ENCODE assay signal across 16 cellular contexts in the genomic region with DNA sequence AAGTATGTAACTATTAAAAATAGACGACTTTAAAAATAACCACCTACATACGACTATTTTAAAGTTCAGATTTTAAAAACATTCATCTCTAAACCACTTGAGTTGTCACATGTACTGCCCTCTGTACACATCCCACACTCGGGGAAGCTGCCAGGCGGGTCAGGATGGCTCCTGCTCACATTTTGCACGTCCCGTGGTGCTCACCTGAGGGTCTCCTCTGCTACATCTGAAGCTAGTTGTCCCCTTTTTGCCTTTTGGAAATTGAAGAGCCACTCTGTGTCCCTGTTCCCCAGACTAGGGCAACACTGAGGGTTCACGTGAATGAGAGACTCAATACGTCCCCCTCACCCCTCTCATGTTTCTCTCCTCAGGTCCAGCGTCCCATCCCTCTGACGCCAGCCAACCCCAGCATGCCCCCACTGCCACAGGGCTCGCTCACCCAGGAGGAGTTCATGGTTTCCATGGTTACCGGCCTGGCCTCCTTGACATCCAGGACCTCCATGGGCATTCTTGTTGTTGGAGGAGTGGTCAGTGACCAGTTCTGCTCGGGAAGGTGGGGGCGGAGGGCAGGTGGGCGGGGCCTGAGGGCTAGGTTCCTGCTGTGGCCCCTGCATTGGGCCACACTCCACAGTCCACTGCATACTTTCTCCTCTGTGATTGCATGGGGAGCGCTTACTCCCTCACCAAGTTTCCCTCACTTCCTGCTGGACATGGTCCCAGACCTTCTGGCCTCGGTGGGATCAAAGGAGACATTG. TPM values are rescaled to one million over a fixed set of nuclear protein-coding genes. Genes with fewer than 3 reads are reported as not detected.
DNase-seq lines count a peak whose midpoint lies in the region; ATAC-seq, FAIRE-seq and TF ChIP-seq lines count a peak whose summit lies in the region.
"Had no signal": no experiment of that assay in that cellular context is flagged by ENCODE, and none has a peak within 500 bp of the region (broad histone marks: within the 10 kb centered on the region; RNA-seq: fewer than 3 reads in every experiment).

No MANE protein-coding gene starts in this region.

- H3K4me3 ChIP-seq in mesendoderm (ENCODE audit: low read length) (no peak overlapping the region), kidney (ENCODE audit: low read length in 2 of 2) (no peak overlapping the region)
- no peak overlapping the region for H3K4me3 ChIP-seq in CD4-positive, alpha-beta memory T cell (ENCODE audit: low read length in 2 of 2)
- H3K4me3 ChIP-seq: BLaER1 had no signal

- H3K9ac ChIP-seq in mesendoderm (ENCODE audit: low read length) (no peak overlapping the region), kidney (ENCODE audit: low read length in 2 of 2) (no peak overlapping the region)
- H3K9ac ChIP-seq: BLaER1 had no signal

- H3K27me3 Mint-ChIP-seq in IgD-negative memory B cell = no peaks in the 10 kb centered on the region
- no peaks in the 10 kb centered on the region for H3K27me3 Mint-ChIP-seq in stimulated activated naive B cell treated with anti-CD40 and anti-IgM and Interleukin-4, amounts not matched to agents 10 μg/mL and 1 μg/mL and 100 μg/mL, for 72 hours
- no peaks in the 10 kb centered on the region for H3K27me3 Mint-ChIP-seq in CD4-positive, alpha-beta memory T cell

- TF ChIP-seq CTCF in kidney (IDR thresholded peaks at IDR 0.05; ENCODE audit: borderline replicate concordance, extremely low read depth, insufficient read depth) = no peak

- H3K79me2 ChIP-seq in mesendoderm (ENCODE audit: control insufficient read depth, insufficient read depth, low read length) = no peaks in the 10 kb centered on the region

- H3K4me3 Mint-ChIP-seq in IgD-negative memory B cell = no peak overlapping the region
- no peak overlapping the region for H3K4me3 Mint-ChIP-seq in stimulated activated naive B cell treated with anti-CD40 and anti-IgM and Interleukin-4, amounts not matched to agents 10 μg/mL and 1 μg/mL and 100 μg/mL, for 72 hours
- no peak overlapping the region for H3K4me3 Mint-ChIP-seq in CD4-positive, alpha-beta memory T cell

- H3K56ac ChIP-seq in mesendoderm (ENCODE audit: low read length) = no peak overlapping the region

- no peak overlapping the region for H3K4me2 ChIP-seq in mesendoderm (ENCODE audit: low read length)
- H3K4me2 ChIP-seq: BLaER1 had no signal

- H2BK15ac ChIP-seq in mesendoderm (replicated peaks; ENCODE audit: low read depth) = no peak overlapping the region

- no peaks in the 10 kb centered on the region for H3K27me3 ChIP-seq in mesendoderm (ENCODE audit: insufficient read depth, low read length, poor library complexity)
- no peaks in the 10 kb centered on the region for H3K27me3 ChIP-seq in CD4-positive, alpha-beta memory T cell (ENCODE audit: insufficient read depth, low read length)
- H3K27me3 ChIP-seq: BLaER1 had no signal

- H2BK5ac ChIP-seq in mesendoderm (ENCODE audit: low read length) = no peak overlapping the region

- no peaks in the 10 kb centered on the region for H3K4me1 ChIP-seq in mesendoderm (ENCODE audit: control insufficient read depth, low read depth, low read length)
- H3K4me1 ChIP-seq in kidney (ENCODE audit: control insufficient read depth in 1 of 2, insufficient read depth in 1 of 2, low read depth in 1 of 2, low read length in 2 of 2) = no peaks in the 10 kb centered on the region
- H3K4me1 ChIP-seq in CD4-positive, alpha-beta memory T cell (ENCODE audit: insufficient read depth, low read length) = no peaks in the 10 kb centered on the region

- H3K36me3 ChIP-seq in mesendoderm (ENCODE audit: control insufficient read depth, insufficient read depth, low read length) = peaks cover 18% of the 10 kb centered on the region
- peaks cover 57 to 77% of the 10 kb centered on the region in 2 donors for H3K36me3 ChIP-seq in kidney (ENCODE audit: control insufficient read depth in 1 of 2, insufficient read depth in 2 of 2, low read length in 2 of 2)
- H3K36me3 ChIP-seq in CD4-positive, alpha-beta memory T cell (ENCODE audit: insufficient read depth, low read length) = peaks cover 71% of the 10 kb centered on the region

- H4K5ac ChIP-seq in mesendoderm (ENCODE audit: low read length) = no peak overlapping the region

- DNase-seq in Right ventricle myocardium superior (peak; percentile 20), left cardiac atrium (no peak), mesendoderm (peak; percentile 22), kidney (no peak), SKM-1 (lab: John Stamatoyannopoulos, UW; ENCODE audit: unreplicated experiment) (no peak)
- DNase-seq in stimulated activated naive B cell treated with anti-CD40 and anti-IgM and Interleukin-4, amounts not matched to agents 10 μg/mL and 1 μg/mL and 100 μg/mL, for 72 hours = no peak
- DNase-seq in CD4-positive, alpha-beta memory T cell = no peak
- DNase-seq: 8988T, NCI-H1436, NCI-H2029 treated with DMSO at 0.1 percent for 48 hours, NCI-H510A treated with DMSO at 0.1 percent for 48 hours had no signal

- H3K9me3 Mint-ChIP-seq in IgD-negative memory B cell = no peaks in the 10 kb centered on the region
- H3K9me3 Mint-ChIP-seq in stimulated activated naive B cell treated with anti-CD40 and anti-IgM and Interleukin-4, amounts not matched to agents 10 μg/mL and 1 μg/mL and 100 μg/mL, for 72 hours = no peaks in the 10 kb centered on the region
- H3K9me3 Mint-ChIP-seq in CD4-positive, alpha-beta memory T cell = no peaks in the 10 kb centered on the region

- POLR2A ChIA-PET in CD4-positive, alpha-beta memory T cell (lab: Charles Lee; ENCODE audit: partially characterized antibody) = interaction anchor here (0.8 kb wide), 1 partner anchor 99 kb away, joined by 4 read pairs; no protein-coding TSS in a partner anchor

- no peak overlapping the region for H3K18ac ChIP-seq in mesendoderm (ENCODE audit: low read length)

- H3K4ac ChIP-seq in mesendoderm (ENCODE audit: low read depth, low read length) = no peak overlapping the region

- H3K36me3 Mint-ChIP-seq in IgD-negative memory B cell = peaks cover 20% of the 10 kb centered on the region
- H3K36me3 Mint-ChIP-seq in stimulated activated naive B cell treated with anti-CD40 and anti-IgM and Interleukin-4, amounts not matched to agents 10 μg/mL and 1 μg/mL and 100 μg/mL, for 72 hours = peaks cover 67 to 85% of the 10 kb centered on the region in 2 donors
- H3K36me3 Mint-ChIP-seq in CD4-positive, alpha-beta memory T cell = peaks cover 48 to 80% of the 10 kb centered on the region in 2 donors

- no peaks in the 10 kb centered on the region for H3K79me1 ChIP-seq in mesendoderm (ENCODE audit: low read length)

- H3K23ac ChIP-seq in mesendoderm (ENCODE audit: low read length) = no peak overlapping the region

- H4K8ac ChIP-seq in mesendoderm (ENCODE audit: low read depth, low read length) = no peak overlapping the region

- H2BK120ac ChIP-seq in mesendoderm (ENCODE audit: low read depth, low read length) = no peak overlapping the region

- intact Hi-C loops in Right ventricle myocardium superior (cut with DNase I) = no loop called here
- intact Hi-C loops in left cardiac atrium (cut with DNase I) = no loop called here
- intact Hi-C loops in kidney (cut with DNase I) = no loop called here
- intact Hi-C loops in CD4-positive, alpha-beta memory T cell (cut with micrococcal nuclease) = no loop called here

- H3K27ac ChIP-seq in mesendoderm (ENCODE audit: low read depth, low read length) (no peak overlapping the region), kidney (ENCODE audit: low read depth in 2 of 2, low read length in 2 of 2) (no peak overlapping the region)
- H3K27ac ChIP-seq in CD4-positive, alpha-beta memory T cell (ENCODE audit: low read depth, low read length) = no peak overlapping the region
- H3K27ac ChIP-seq: BLaER1 had no signal

- peaks cover 0 to 11% (median 6%) of the 10 kb centered on the region in 3 donors for H3K4me1 Mint-ChIP-seq in IgD-negative memory B cell
- H3K4me1 Mint-ChIP-seq in stimulated activated naive B cell treated with anti-CD40 and anti-IgM and Interleukin-4, amounts not matched to agents 10 μg/mL and 1 μg/mL and 100 μg/mL, for 72 hours = peaks cover 0 to 11% of the 10 kb centered on the region in 2 donors
- H3K4me1 Mint-ChIP-seq in CD4-positive, alpha-beta memory T cell = no peaks in the 10 kb centered on the region

- peak overlapping the region in 2 of 3 donors; percentile 53 to 82 for H3K27ac Mint-ChIP-seq in IgD-negative memory B cell
- peak overlapping the region; percentile 5 for H3K27ac Mint-ChIP-seq in stimulated activated naive B cell treated with anti-CD40 and anti-IgM and Interleukin-4, amounts not matched to agents 10 μg/mL and 1 μg/mL and 100 μg/mL, for 72 hours
- H3K27ac Mint-ChIP-seq in CD4-positive, alpha-beta memory T cell = no peak overlapping the region

- FAIRE-seq in kidney (lab: Jason Lieb, UNC) = no peak
- FAIRE-seq: GM19239, H54 had no signal

- CTCF ChIA-PET in CD4-positive, alpha-beta memory T cell (lab: Charles Lee; ENCODE audit: partially characterized antibody) = interaction anchor here (0.5 kb wide), 1 partner anchor 13 kb away, joined by 4 read pairs; the partner anchor contains the start of gene MIIP

- no peak for ATAC-seq in Right ventricle myocardium superior (ENCODE audit: poor library complexity)
- no peak for ATAC-seq in left cardiac atrium
- no peak for ATAC-seq in stimulated activated naive B cell treated with anti-CD40 and anti-IgM and Interleukin-4, amounts not matched to agents 10 μg/mL and 1 μg/mL and 100 μg/mL, for 72 hours (replicated peaks)

- WGBS in mesendoderm (ENCODE audit: extremely low coverage, insufficient coverage, low lambda C conversion rate) = 100% methylated on average over 2 of the region's 17 CpGs

- no peak overlapping the region for H2AK5ac ChIP-seq in mesendoderm (ENCODE audit: low read length)

- H3K9me3 ChIP-seq in kidney (ENCODE audit: control insufficient read depth in 1 of 2, low read length in 2 of 2) = no peaks in the 10 kb centered on the region
- H3K9me3 ChIP-seq in CD4-positive, alpha-beta memory T cell (ENCODE audit: control insufficient read depth in 1 of 2, low read length in 2 of 2) = no peaks in the 10 kb centered on the region

RNA-seq across cellular contexts. Expression of gene MIIP, which starts 13.0 kb away (rescaled TPM):
- 14.6 TPM for total RNA-seq in Right ventricle myocardium superior
- 10 to 100 TPM; 18.3 to 20.3 TPM for total RNA-seq in left cardiac atrium
- 52.4 TPM for polyA plus RNA-seq in IgD-negative memory B cell
- 36.6 TPM for polyA plus RNA-seq in mesendoderm (2013, experiment 1 of 2)
- 38.8 TPM for polyA plus RNA-seq in mesendoderm (2013, experiment 2 of 2)
- total RNA-seq in kidney = 24.7 TPM
- polyA plus RNA-seq in kidney (ENCODE audit: insufficient read depth, low read depth, low replicate concordance) = 28.5 TPM
- 10 to 100 TPM; 34.7 to 35.6 TPM for total RNA-seq in CD4-positive, alpha-beta memory T cell
- 10 to 100 TPM; 26.4 to 27.0 TPM for polyA plus RNA-seq in CD4-positive, alpha-beta memory T cell

RNA-seq across cellular contexts. Expression of gene MFN2, which starts 26.1 kb away (rescaled TPM):
- 648 TPM for total RNA-seq in Right ventricle myocardium superior
- 100 to 1,000 TPM; 442 to 451 TPM for total RNA-seq in left cardiac atrium
- polyA plus RNA-seq in IgD-negative memory B cell = 31.2 TPM
- polyA plus RNA-seq in mesendoderm (2013, experiment 1 of 2) = 42.4 TPM
- 41.1 TPM for polyA plus RNA-seq in mesendoderm (2013, experiment 2 of 2)
- 77.6 TPM for total RNA-seq in kidney
- polyA plus RNA-seq in kidney (ENCODE audit: insufficient read depth, low read depth, low replicate concordance) = 41.1 TPM
- total RNA-seq in CD4-positive, alpha-beta memory T cell = 10 to 100 TPM; 44.0 to 53.7 TPM
- polyA plus RNA-seq in CD4-positive, alpha-beta memory T cell = 10 to 100 TPM; 29.0 to 29.5 TPM

RNA-seq across cellular contexts. Expression of gene TNFRSF8, which starts 56.8 kb away (rescaled TPM):
- total RNA-seq in Right ventricle myocardium superior (0.59 TPM), left cardiac atrium (1 to 10 TPM; 2.2 to 3.3 TPM), kidney (0.94 TPM)
- polyA plus RNA-seq in IgD-negative memory B cell (0.40 TPM), kidney (ENCODE audit: insufficient read depth, low read depth, low replicate concordance) (0.97 TPM)
- 10.3 TPM for polyA plus RNA-seq in mesendoderm (2013, experiment 1 of 2)
- polyA plus RNA-seq in mesendoderm (2013, experiment 2 of 2) = 10.7 TPM
- total RNA-seq in CD4-positive, alpha-beta memory T cell = not detected
- not detected for polyA plus RNA-seq in CD4-positive, alpha-beta memory T cell
- total RNA-seq: HT-29 had no signal

Comparison
In these comparisons a context has a peak if more than half of its experiments do, and no peak if none do; other contexts are left out.
1. DNase-seq: peak in Right ventricle myocardium superior (single experiment) and mesendoderm (single experiment); none in left cardiac atrium (single experiment), stimulated activated naive B cell treated with anti-CD40 and anti-IgM and Interleukin-4, amounts not matched to agents 10 μg/mL and 1 μg/mL and 100 μg/mL, for 72 hours (single experiment), kidney (single experiment), CD4-positive, alpha-beta memory T cell (0 of 5) and SKM-1 (single experiment).
2. H3K27ac Mint-ChIP-seq: peak in IgD-negative memory B cell (2 of 3) and stimulated activated naive B cell treated with anti-CD40 and anti-IgM and Interleukin-4, amounts not matched to agents 10 μg/mL and 1 μg/mL and 100 μg/mL, for 72 hours (single experiment); none in CD4-positive, alpha-beta memory T cell (0 of 7).